32 cellular contexts compared by ENCODE assay signal in the genomic region with DNA sequence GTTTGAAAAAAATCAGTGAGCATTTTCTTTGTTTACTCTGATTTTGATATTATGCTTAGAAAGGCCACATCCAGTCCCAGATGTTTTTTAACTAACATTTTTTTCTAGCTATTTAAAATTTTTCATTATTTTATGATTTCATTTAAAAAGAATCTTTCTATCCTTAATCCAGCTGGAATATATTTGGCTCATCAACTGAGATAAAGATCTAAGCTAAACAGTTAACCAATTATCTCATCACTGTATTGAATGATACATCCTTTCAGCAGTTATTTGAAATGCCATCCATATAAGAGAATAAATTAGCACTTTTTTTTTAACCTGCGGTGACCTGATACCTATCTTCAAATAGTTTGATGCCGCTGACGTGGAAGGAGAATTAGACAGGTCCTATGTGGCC.
DNase-seq lines count a peak whose midpoint lies in the region; ATAC-seq, FAIRE-seq and TF ChIP-seq lines count a peak whose summit lies in the region.
"Had no signal": no experiment of that assay in that cellular context is flagged by ENCODE, and none has a peak within 500 bp of the region (broad histone marks: within the 10 kb centered on the region; RNA-seq: fewer than 3 reads in every experiment).

No MANE protein-coding gene starts in this region.

- no peaks in the 10 kb centered on the region for H4K20me1 ChIP-seq in neural progenitor cell (ENCODE audit: low read depth)
- H4K20me1 ChIP-seq: BLaER1 treated with 17β-estradiol and CSF1 and Interleukin-3, amounts not matched to agents 10 nM and 100 nM had no signal

- H3K4me3 ChIP-seq in left ventricle myocardium inferior (no peak overlapping the region), heart left ventricle (no peak overlapping the region), kidney (ENCODE audit: low read length in 2 of 2) (no peak overlapping the region), neural progenitor cell (no peak overlapping the region)
- H3K4me3 ChIP-seq: BLaER1 treated with 17β-estradiol and CSF1 and Interleukin-3, amounts not matched to agents 10 nM and 100 nM; HAP-1; K562; MG63; SK-N-MC had no signal

- TF ChIP-seq CTCF in left ventricle myocardium inferior (IDR thresholded peaks at IDR 0.05; ENCODE audit: borderline replicate concordance), result no peak
- no peak for TF ChIP-seq CTCF in heart left ventricle (IDR thresholded peaks at IDR 0.05)
- TF ChIP-seq CTCF in kidney (IDR thresholded peaks at IDR 0.05; ENCODE audit: borderline replicate concordance, extremely low read depth, insufficient read depth), result no peak
- no peak for TF ChIP-seq CTCF in glutamatergic neuron (IDR thresholded peaks at IDR 0.05; ENCODE audit: partially characterized antibody, unreplicated experiment)
- TF ChIP-seq CTCF in neural progenitor cell (IDR thresholded peaks at IDR 0.05), result no peak

- DNase-seq in left ventricle myocardium inferior (no peak), heart left ventricle (no peak), kidney (no peak), glutamatergic neuron (no peak), neural progenitor cell (ENCODE audit: low spot score) (no peak)
- DNase-seq: 8988T; ACHN; CD4-positive, alpha-beta T cell; COR-L47; DMS53; GDM1; GOT3; HFFc6; Kasumi-1; MG63; NCI-H1105 treated with DMSO at 0.1 percent for 48 hours; NCI-H146; NCI-H1930; NCI-H446; NCI-H524 treated with DMSO at 0.1 percent for 48 hours; NCI-H774; SIG-M5 had no signal

- no peak for TF ChIP-seq POLR2A in heart left ventricle (IDR thresholded peaks at IDR 0.05)

- no peaks in the 10 kb centered on the region for H3K36me3 ChIP-seq in left ventricle myocardium inferior
- H3K36me3 ChIP-seq in heart left ventricle, result no peaks in the 10 kb centered on the region
- H3K36me3 ChIP-seq in kidney (ENCODE audit: control insufficient read depth in 1 of 2, insufficient read depth in 2 of 2, low read length in 2 of 2), result no peaks in the 10 kb centered on the region
- no peaks in the 10 kb centered on the region for H3K36me3 ChIP-seq in neural progenitor cell
- H3K36me3 ChIP-seq: HAP-1, MG63 had no signal

- no peak overlapping the region for H2AFZ ChIP-seq in neural progenitor cell (replicated peaks)

- H3F3A ChIP-seq in neural progenitor cell (ENCODE audit: low read depth), result peaks cover 21% of the 10 kb centered on the region

- FAIRE-seq in kidney (lab: Jason Lieb, UNC), result peak; percentile 8
- FAIRE-seq: GM12891, GM19239, K562, RCC 7860 had no signal

- intact Hi-C loops in left ventricle myocardium inferior (cut with micrococcal nuclease) (no loop called here), heart left ventricle (cut with DNase I) (no loop called here), kidney (cut with DNase I) (no loop called here)

- H3K27me3 Mint-ChIP-seq in glutamatergic neuron (ENCODE audit: unreplicated experiment) (no peaks in the 10 kb centered on the region), neural progenitor cell (ENCODE audit: insufficient read depth, low read depth) (peaks cover 15% of the 10 kb centered on the region)

- H3K4me2 ChIP-seq in neural progenitor cell, result no peak overlapping the region
- H3K4me2 ChIP-seq: BLaER1 treated with 17β-estradiol and CSF1 and Interleukin-3, amounts not matched to agents 10 nM and 100 nM had no signal

- ATAC-seq in heart left ventricle (no peak), SK-N-SH treated with all-trans-retinoic acid at 6 μM for 48 hours (no peak), GM18502 (IDR thresholded peaks at IDR 0.05; ENCODE audit: poor library complexity, unreplicated experiment) (no peak), GM21381 (IDR thresholded peaks at IDR 0.05; ENCODE audit: unreplicated experiment) (no peak)
- ATAC-seq: K562 had no signal

- no peaks in the 10 kb centered on the region for H3K79me2 ChIP-seq in neural progenitor cell (ENCODE audit: low read depth)

- peak overlapping the region; percentile 60 for H3K27ac ChIP-seq in left ventricle myocardium inferior (replicated peaks)
- peak overlapping the region in 6 of 12 donors; percentile 6 to 72 (median 51) for H3K27ac ChIP-seq in heart left ventricle
- H3K27ac ChIP-seq in kidney (ENCODE audit: low read depth in 2 of 2, low read length in 2 of 2), result no peak overlapping the region
- no peak overlapping the region for H3K27ac ChIP-seq in neural progenitor cell
- H3K27ac ChIP-seq: BLaER1 treated with 17β-estradiol and CSF1 and Interleukin-3, amounts not matched to agents 10 nM and 100 nM; SK-N-MC had no signal

- no peak overlapping the region for H3K4me3 Mint-ChIP-seq in glutamatergic neuron (ENCODE audit: unreplicated experiment)
- no peak overlapping the region for H3K4me3 Mint-ChIP-seq in neural progenitor cell
- H3K4me3 Mint-ChIP-seq: CD4-positive, alpha-beta T cell; HFFc6 had no signal

- H3K36me3 Mint-ChIP-seq in glutamatergic neuron (ENCODE audit: unreplicated experiment), result peaks cover 20% of the 10 kb centered on the region
- H3K36me3 Mint-ChIP-seq in neural progenitor cell, result peaks cover 3% of the 10 kb centered on the region

- H3K9ac ChIP-seq in kidney (ENCODE audit: low read length in 2 of 2) (no peak overlapping the region), neural progenitor cell (no peak overlapping the region)
- H3K9ac ChIP-seq: BLaER1 treated with 17β-estradiol and CSF1 and Interleukin-3, amounts not matched to agents 10 nM and 100 nM had no signal

- no peaks in the 10 kb centered on the region for H3K27me3 ChIP-seq in left ventricle myocardium inferior (ENCODE audit: low read depth)
- H3K27me3 ChIP-seq in heart left ventricle, result no peaks in the 10 kb centered on the region
- H3K27me3 ChIP-seq in neural progenitor cell, result no peaks in the 10 kb centered on the region
- H3K27me3 ChIP-seq: BLaER1 treated with 17β-estradiol and CSF1 and Interleukin-3, amounts not matched to agents 10 nM and 100 nM; MG63 had no signal

- H3K27ac Mint-ChIP-seq in glutamatergic neuron (ENCODE audit: unreplicated experiment) (no peak overlapping the region), neural progenitor cell (no peak overlapping the region)
- H3K27ac Mint-ChIP-seq: CD4-positive, alpha-beta T cell; HFFc6 had no signal

- H3K4me1 ChIP-seq in left ventricle myocardium inferior, result peaks cover 16% of the 10 kb centered on the region
- peaks cover 0 to 9% (median 0%) of the 10 kb centered on the region in 12 donors for H3K4me1 ChIP-seq in heart left ventricle
- peaks cover 0 to 4% of the 10 kb centered on the region in 2 donors for H3K4me1 ChIP-seq in kidney (ENCODE audit: control insufficient read depth in 1 of 2, insufficient read depth in 1 of 2, low read depth in 1 of 2, low read length in 2 of 2)
- H3K4me1 ChIP-seq in neural progenitor cell, result peaks cover 22% of the 10 kb centered on the region
- H3K4me1 ChIP-seq: HAP-1 had no signal

- no peaks in the 10 kb centered on the region for H3K4me1 Mint-ChIP-seq in glutamatergic neuron (ENCODE audit: low read depth, unreplicated experiment)
- H3K4me1 Mint-ChIP-seq in neural progenitor cell, result peaks cover 10% of the 10 kb centered on the region

- H3K9me3 ChIP-seq in left ventricle myocardium inferior (replicated peaks) (peaks cover 6% of the 10 kb centered on the region), heart left ventricle (peaks cover 0 to 4% (median 0%) of the 10 kb centered on the region in 12 donors), kidney (ENCODE audit: control insufficient read depth in 1 of 2, low read length in 2 of 2) (no peaks in the 10 kb centered on the region), neural progenitor cell (ENCODE audit: low read depth) (no peaks in the 10 kb centered on the region)

- peaks cover 18% of the 10 kb centered on the region for H3K9me3 Mint-ChIP-seq in glutamatergic neuron (ENCODE audit: unreplicated experiment)
- peaks cover 26% of the 10 kb centered on the region for H3K9me3 Mint-ChIP-seq in neural progenitor cell
- H3K9me3 Mint-ChIP-seq: CD4-positive, alpha-beta T cell had no signal

- WGBS in heart left ventricle, 4 donors, result 61 to 81% (median 74%) methylated on average over 3 of the region's 3 CpGs

TF ChIP-seq in SK-N-SH treated with all-trans-retinoic acid at 6 μM for 48 hours, 23 proteins besides CTCF, POLR2A, EP300 and RAD21 (continues in another document):
- TF ChIP-seq ARNTL (CRISPR knock-in tag; IDR thresholded peaks at IDR 0.05; ENCODE audit: borderline replicate concordance, low read depth) (no peak), ZNF565 (CRISPR knock-in tag; conservative IDR thresholded peaks at IDR 0.05; ENCODE audit: low read depth) (no peak), ZFP3 (CRISPR knock-in tag; IDR thresholded peaks at IDR 0.05) (no peak), TSHZ2 (CRISPR knock-in tag; IDR thresholded peaks at IDR 0.05) (no peak), CSDC2 (CRISPR knock-in tag; IDR thresholded peaks at IDR 0.05) (no peak), TCF4 (CRISPR knock-in tag; IDR thresholded peaks at IDR 0.05; ENCODE audit: borderline replicate concordance) (peak; percentile 44; the same call in 1 of the 2 replicates), PPARA (CRISPR knock-in tag; IDR thresholded peaks at IDR 0.05; ENCODE audit: borderline replicate concordance) (no peak)
